ENCODE assay signal across 25 cellular contexts in the genomic region with DNA sequence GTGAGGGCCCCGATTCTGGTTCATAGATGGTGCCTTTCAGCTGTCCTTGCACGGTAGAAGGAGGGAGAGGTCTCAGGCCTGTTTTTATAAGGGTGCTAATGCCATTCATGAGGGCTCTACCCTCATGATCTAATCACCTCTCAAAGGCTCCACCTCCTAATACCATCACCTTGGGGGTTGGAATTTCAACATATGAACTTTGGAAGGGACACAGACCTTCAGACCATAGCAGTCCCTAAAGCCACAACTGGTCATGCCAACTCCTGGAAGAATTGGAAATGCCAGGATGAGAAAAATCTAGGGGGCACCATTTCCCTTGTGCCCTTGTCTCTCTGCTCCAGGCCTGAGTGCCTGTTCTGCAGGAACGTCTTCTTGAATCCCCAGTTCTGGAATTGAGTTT.
"Had no signal": no experiment of that assay in that cellular context is flagged by ENCODE, and none has a peak within 500 bp of the region (broad histone marks: within the 10 kb centered on the region; RNA-seq: fewer than 3 reads in every experiment).

No MANE protein-coding gene starts in this region.

- H2AFZ ChIP-seq: hepatocyte, neural progenitor cell had no signal

- H3K9ac ChIP-seq: neural progenitor cell had no signal

- H3K27ac ChIP-seq: heart right ventricle, hepatocyte, lower lobe of right lung, neural progenitor cell, neutrophil, prostate gland, stomach, testis, tibial artery, upper lobe of right lung had no signal

- H3K27me3 ChIP-seq: heart right ventricle, hepatocyte, neural progenitor cell, neutrophil, stomach, testis, tibial artery, upper lobe of right lung had no signal

- ATAC-seq: heart right ventricle; left ventricle myocardium superior; lower lobe of right lung; naive thymus-derived CD8-positive, alpha-beta T cell; right cardiac atrium; stimulated activated naive B cell treated with anti-CD40 and anti-IgM and Interleukin-4, amounts not matched to agents 10 μg/mL and 1 μg/mL and 100 μg/mL, for 72 hours; stimulated activated naive CD8-positive, alpha-beta T cell treated with anti-CD3 and anti-CD28 coated beads, Interleukin-15, Interleukin-2, amounts not matched to agents 100 U/mL and 50 U/mL, for 24 hours; upper lobe of right lung had no signal

- H3K79me2 ChIP-seq: hepatocyte had no signal

- H3K9me3 ChIP-seq: heart right ventricle, lower lobe of right lung, neutrophil, prostate gland, stomach, testis, tibial artery, upper lobe of right lung had no signal

- H3K4me3 ChIP-seq: heart right ventricle, hepatocyte, lower lobe of right lung, neural progenitor cell, prostate gland, stomach, testis, tibial artery, upper lobe of right lung had no signal

- DNase-seq: heart right ventricle; islet precursor cell; left ventricle myocardium superior; lower lobe of right lung; mammary epithelial cell; mesenchymal stem cell; naive thymus-derived CD8-positive, alpha-beta T cell; occipital lobe; retina; right cardiac atrium; stimulated activated CD4-positive, alpha-beta T cell treated with anti-CD3 and anti-CD28 coated beads, Interleukin-12 subunit alpha, Interleukin-12 subunit beta, amount 100 ng/mL, for 4 hours; stimulated activated CD4-positive, alpha-beta T cell treated with anti-CD3 and anti-CD28 coated beads, Interleukin-15, amount 100 ng/mL, for 24 hours; stimulated activated CD4-positive, alpha-beta T cell treated with anti-CD3 and anti-CD28 coated beads, Interleukin-2, amount 100 ng/mL, for 24 hours; stimulated activated CD4-positive, alpha-beta T cell treated with anti-CD3 and anti-CD28 coated beads, Interleukin-4, amount 100 ng/mL, for 1 hour; stimulated activated naive B cell treated with anti-CD40 and anti-IgM and Interleukin-4, amounts not matched to agents 10 μg/mL and 1 μg/mL and 100 μg/mL, for 72 hours; stimulated activated naive CD8-positive, alpha-beta T cell treated with anti-CD3 and anti-CD28 coated beads, Interleukin-15, Interleukin-2, amounts not matched to agents 100 U/mL and 50 U/mL, for 24 hours; stomach; testis; tibial artery; trophoblast cell; upper lobe of right lung had no signal

- H3K4me2 ChIP-seq: hepatocyte, neural progenitor cell had no signal

- H3K4me1 ChIP-seq: neural progenitor cell, prostate gland, stomach, tibial artery had no signal
